In the genomic region with DNA sequence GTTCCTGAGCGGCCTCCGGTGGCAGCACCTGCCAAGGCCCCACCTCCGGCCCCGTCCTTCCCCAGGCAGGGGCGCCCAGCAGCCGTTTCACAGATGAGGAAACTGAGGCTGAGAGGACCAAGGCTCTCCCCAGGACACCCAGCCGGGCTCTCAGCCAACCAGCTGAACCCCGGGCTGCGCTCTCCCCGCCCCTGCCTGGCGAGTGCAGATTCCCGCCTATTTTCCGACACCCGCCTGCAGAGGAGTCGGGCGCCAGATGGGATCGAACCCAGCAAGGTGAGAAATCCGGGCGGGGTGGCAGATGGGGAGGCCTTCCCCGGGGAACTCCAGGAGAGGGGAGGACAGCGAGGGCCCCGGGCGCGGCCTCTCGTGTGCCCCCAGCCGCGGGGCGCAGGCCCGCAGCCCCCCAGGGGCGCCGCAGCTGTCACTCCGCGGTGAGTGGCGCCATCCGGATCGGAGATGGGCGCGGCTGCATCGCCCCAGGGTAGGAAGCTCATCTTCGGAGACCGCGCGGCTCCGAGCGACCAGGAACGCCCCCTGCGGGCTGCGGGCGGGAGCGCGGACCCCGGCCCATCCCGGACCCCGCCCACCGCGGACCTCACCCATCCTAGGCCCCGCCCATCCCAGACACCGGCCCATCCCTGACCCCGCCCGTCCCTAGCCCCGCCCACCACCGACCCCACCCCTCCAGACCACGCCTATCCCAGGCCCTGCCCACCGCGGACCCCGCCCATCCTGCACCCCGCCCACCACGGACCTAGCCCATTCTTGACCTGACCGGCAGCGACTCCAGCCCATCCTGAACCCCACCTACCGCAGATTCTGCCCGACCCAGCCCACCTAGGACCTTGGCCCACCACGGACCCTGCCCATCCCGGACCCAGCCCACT, we compare ENCODE assay signal across 8 cellular contexts.
DNase-seq lines count a peak whose midpoint lies in the region; ATAC-seq, FAIRE-seq and TF ChIP-seq lines count a peak whose summit lies in the region.

No MANE protein-coding gene starts in this region.

- H3K4me1 Mint-ChIP-seq in activated CD4-positive, alpha-beta T cell treated with anti-CD3 and anti-CD28 coated beads for 36 hours: no peaks in the 10 kb centered on the region
- peaks cover 2% of the 10 kb centered on the region for H3K4me1 Mint-ChIP-seq in activated naive CD8-positive, alpha-beta T cell treated with anti-CD3 and anti-CD28 coated beads, Interleukin-2, amount 10 ng/mL, durations not matched to agents 7 days and 5 days
- H3K4me1 Mint-ChIP-seq in progenitor cell of endocrine pancreas (ENCODE audit: low read depth): no peaks in the 10 kb centered on the region

- no peak overlapping the region for H3K4me3 Mint-ChIP-seq in activated CD4-positive, alpha-beta T cell treated with anti-CD3 and anti-CD28 coated beads for 36 hours
- H3K4me3 Mint-ChIP-seq in activated naive CD8-positive, alpha-beta T cell treated with anti-CD3 and anti-CD28 coated beads, Interleukin-2, amount 10 ng/mL, durations not matched to agents 7 days and 5 days: no peak overlapping the region
- no peak overlapping the region for H3K4me3 Mint-ChIP-seq in progenitor cell of endocrine pancreas (ENCODE audit: low read depth)

- peaks cover 43% of the 10 kb centered on the region for H3K27me3 Mint-ChIP-seq in activated CD4-positive, alpha-beta T cell treated with anti-CD3 and anti-CD28 coated beads for 36 hours
- peaks cover 23% of the 10 kb centered on the region for H3K27me3 Mint-ChIP-seq in activated naive CD8-positive, alpha-beta T cell treated with anti-CD3 and anti-CD28 coated beads, Interleukin-2, amount 10 ng/mL, durations not matched to agents 7 days and 5 days
- H3K27me3 Mint-ChIP-seq in progenitor cell of endocrine pancreas: peaks cover 68% of the 10 kb centered on the region

- no peaks in the 10 kb centered on the region for H3K36me3 Mint-ChIP-seq in activated CD4-positive, alpha-beta T cell treated with anti-CD3 and anti-CD28 coated beads for 36 hours (ENCODE audit: low read depth)
- H3K36me3 Mint-ChIP-seq in activated naive CD8-positive, alpha-beta T cell treated with anti-CD3 and anti-CD28 coated beads, Interleukin-2, amount 10 ng/mL, durations not matched to agents 7 days and 5 days: no peaks in the 10 kb centered on the region
- no peaks in the 10 kb centered on the region for H3K36me3 Mint-ChIP-seq in progenitor cell of endocrine pancreas (ENCODE audit: insufficient read depth)

- CTCF ChIA-PET in activated CD4-positive, alpha-beta T cell treated with anti-CD3 and anti-CD28 coated beads for 36 hours (lab: Charles Lee): interaction anchor here (0.6 kb wide), 1 partner anchor 35 kb away, joined by 5 read pairs; no protein-coding TSS in a partner anchor

- TF ChIP-seq CTCF in progenitor cell of endocrine pancreas (IDR thresholded peaks at IDR 0.05; ENCODE audit: unreplicated experiment): peak; percentile 63

- ATAC-seq in activated CD4-positive, alpha-beta T cell treated with anti-CD3 and anti-CD28 coated beads for 36 hours: peak; percentile 81
- ATAC-seq in activated naive CD8-positive, alpha-beta T cell treated with anti-CD3 and anti-CD28 coated beads, Interleukin-2, amount 10 ng/mL, durations not matched to agents 7 days and 5 days (ENCODE audit: low read depth): peak; percentile 68
- no peak for ATAC-seq in GM19351 (IDR thresholded peaks at IDR 0.05; ENCODE audit: unreplicated experiment)

- H3K9me3 Mint-ChIP-seq in activated CD4-positive, alpha-beta T cell treated with anti-CD3 and anti-CD28 coated beads for 36 hours (ENCODE audit: low read depth): no peaks in the 10 kb centered on the region
- no peaks in the 10 kb centered on the region for H3K9me3 Mint-ChIP-seq in activated naive CD8-positive, alpha-beta T cell treated with anti-CD3 and anti-CD28 coated beads, Interleukin-2, amount 10 ng/mL, durations not matched to agents 7 days and 5 days
- H3K9me3 Mint-ChIP-seq in progenitor cell of endocrine pancreas (ENCODE audit: low read depth): no peaks in the 10 kb centered on the region

- POLR2A ChIA-PET in activated CD4-positive, alpha-beta T cell treated with anti-CD3 and anti-CD28 coated beads for 36 hours (lab: Charles Lee): no interaction called here
- POLR2A ChIA-PET in activated naive CD8-positive, alpha-beta T cell treated with anti-CD3 and anti-CD28 coated beads, Interleukin-2, amount 10 ng/mL, durations not matched to agents 7 days and 5 days (lab: Charles Lee): no interaction called here

- peak; percentile 76 for DNase-seq in activated CD4-positive, alpha-beta T cell treated with anti-CD3 and anti-CD28 coated beads for 36 hours
- DNase-seq in activated CD4-positive, alpha-beta T cell treated with anti-CD3 and anti-CD28 coated beads, Interleukin-2, amount 50 U/mL, for 4 hours: no peak
- DNase-seq in NCI-H2227 (lab: John Stamatoyannopoulos, UW; ENCODE audit: unreplicated experiment): peak; percentile 82
- DNase-seq in activated naive CD8-positive, alpha-beta T cell treated with anti-CD3 and anti-CD28 coated beads, Interleukin-2, amount 10 ng/mL, durations not matched to agents 7 days and 5 days: peak; percentile 47
- DNase-seq in progenitor cell of endocrine pancreas (ENCODE audit: low spot score, unreplicated experiment): peak; percentile 39
- DNase-seq in frontal cortex (ENCODE audit: low spot score in 2 of 2): no peak
- DNase-seq in NCI-H446 treated with DMSO at 0.1 percent for 48 hours (lab: John Stamatoyannopoulos, UW): no peak

- FAIRE-seq in frontal cortex (lab: Jason Lieb, UNC): no peak

- intact Hi-C loops in activated CD4-positive, alpha-beta T cell treated with anti-CD3 and anti-CD28 coated beads for 36 hours (cut with DNase I, micrococcal nuclease): loop anchor here in 1 of 2 experiments (1.0 kb wide), 3 partner anchors 44 to 161 kb away; a partner anchor contains a TSS

- no peak overlapping the region for H3K27ac Mint-ChIP-seq in activated CD4-positive, alpha-beta T cell treated with anti-CD3 and anti-CD28 coated beads for 36 hours
- H3K27ac Mint-ChIP-seq in activated naive CD8-positive, alpha-beta T cell treated with anti-CD3 and anti-CD28 coated beads, Interleukin-2, amount 10 ng/mL, durations not matched to agents 7 days and 5 days: no peak overlapping the region
- no peak overlapping the region for H3K27ac Mint-ChIP-seq in progenitor cell of endocrine pancreas

Comparison
In these comparisons a context has a peak if more than half of its experiments do, and no peak if none do; other contexts are left out.
1. DNase-seq: peak in activated CD4-positive, alpha-beta T cell treated with anti-CD3 and anti-CD28 coated beads for 36 hours (single experiment), NCI-H2227 (single experiment), activated naive CD8-positive, alpha-beta T cell treated with anti-CD3 and anti-CD28 coated beads, Interleukin-2, amount 10 ng/mL, durations not matched to agents 7 days and 5 days (single experiment) and progenitor cell of endocrine pancreas (single experiment); none in activated CD4-positive, alpha-beta T cell treated with anti-CD3 and anti-CD28 coated beads, Interleukin-2, amount 50 U/mL, for 4 hours (0 of 2), frontal cortex (0 of 2) and NCI-H446 treated with DMSO at 0.1 percent for 48 hours (single experiment).